In genomic region chr2:11123856-11124759, GRCh38 we compare ENCODE assay signal across 9 cellular contexts. TPM values are rescaled to one million over a fixed set of nuclear protein-coding genes. Genes with fewer than 3 reads are reported as not detected.
DNase-seq lines count a peak whose midpoint lies in the region; ATAC-seq, FAIRE-seq and TF ChIP-seq lines count a peak whose summit lies in the region.
"Had no signal": no experiment of that assay in that cellular context is flagged by ENCODE, and none has a peak within 500 bp of the region (broad histone marks: within the 10 kb centered on the region; RNA-seq: fewer than 3 reads in every experiment).

No MANE protein-coding gene starts in this region.

- no peak for FAIRE-seq in pancreas (lab: Jason Lieb, UNC)
- FAIRE-seq: colon had no signal

- DNase-seq in Kasumi-1 (lab: John Stamatoyannopoulos, UW) (peak; percentile 63 to 73), OCI-M1 (lab: John Stamatoyannopoulos, UW) (peak; percentile 73), fibroblast of mammary gland (ENCODE audit: low read depth) (peak; percentile 44), pancreas (peak; percentile 59 to 91 (median 82))
- DNase-seq in activated T-cell treated with anti-CD3 and anti-CD28 coated beads, Interleukin-2, amount 50 U/mL, for 48 hours = peak; percentile 82 to 86
- DNase-seq in effector CD8-positive, alpha-beta T cell (lab: John Stamatoyannopoulos, UW) = no peak

- H3K4me1 ChIP-seq in pancreas = no peaks in the 10 kb centered on the region

- H3K27ac ChIP-seq in pancreas = no peak overlapping the region

- no peaks in the 10 kb centered on the region for H3K9me3 ChIP-seq in pancreas

- no peaks in the 10 kb centered on the region for H3K27me3 ChIP-seq in pancreas

- TF ChIP-seq CTCF in GM12872 (IDR thresholded peaks at IDR 0.05; ENCODE audit: insufficient read depth, low read depth, low read length) (peak; percentile 89), fibroblast of mammary gland (conservative IDR thresholded peaks at IDR 0.05; ENCODE audit: control insufficient read depth, insufficient read depth, low read depth, low read length) (peak; percentile 93), pancreas (IDR thresholded peaks at IDR 0.05) (peak; percentile 53 to 78 (median 72))

- H3K36me3 ChIP-seq in pancreas = no peaks in the 10 kb centered on the region

- WGBS in pancreas, 2 donors = 52 to 55% methylated on average over 41 of the region's 41 CpGs

- ATAC-seq in pancreas = peak; percentile 85 to 94 (median 92)
- no peak for ATAC-seq in HG03354 (IDR thresholded peaks at IDR 0.05; ENCODE audit: poor library complexity, severe bottlenecking, unreplicated experiment)

- H3K4me3 ChIP-seq in fibroblast of mammary gland (ENCODE audit: control insufficient read depth, low read depth, low read length) (no peak overlapping the region), pancreas (no peak overlapping the region)

- intact Hi-C loops in pancreas (cut with DNase I) = loop anchor here (2.0 to 10.0 kb wide), 4 partner anchors 209 to 292 kb away; partner anchors contain the start of gene KCNF1 (in 1 of the 3)

RNA-seq across cellular contexts. Expression of gene SLC66A3, which starts 31.2 kb away (rescaled TPM):
- 10 to 100 TPM; 13.7 to 26.5 (median 18.5) TPM for total RNA-seq in pancreas
- 10 to 100 TPM; 11.1 to 19.2 TPM for polyA plus RNA-seq in pancreas
